In genomic region chr12:53886996-53887395, GRCh38 we compare ENCODE assay signal across 7 cellular contexts. TPM values are rescaled to one million over a fixed set of nuclear protein-coding genes. Genes with fewer than 3 reads are reported as not detected.
"Had no signal": no experiment of that assay in that cellular context is flagged by ENCODE, and none has a peak within 500 bp of the region (broad histone marks: within the 10 kb centered on the region; RNA-seq: fewer than 3 reads in every experiment).

No MANE protein-coding gene starts in this region.

- DNase-seq: GDM1, GF-D8 had no signal

- ATAC-seq: GM12878 had no signal

- FAIRE-seq: G401.6, GM12878, GM12892, GM18507, GM19239 had no signal

RNA-seq across cellular contexts. Expression of gene HOXC13, which starts 51.6 kb away (rescaled TPM):
- total RNA-seq: GM12878 had no signal
